1 cellular context compared by ENCODE assay signal in genomic region chr15:52731732-52732470, GRCh38.
TF ChIP-seq lines count a peak whose summit lies in the region.

No MANE protein-coding gene starts in this region.

TF ChIP-seq in endothelial cell of umbilical vein, 7 proteins besides CTCF, POLR2A, EP300 and RAD21:
- TF ChIP-seq EZH2 (IDR thresholded peaks at IDR 0.05; ENCODE audit: borderline replicate concordance, low read depth, low read length, severe bottlenecking) (no peak), JUN (IDR thresholded peaks at IDR 0.05; ENCODE audit: borderline replicate concordance, insufficient read depth, insufficient read length, low read depth) (no peak), MAX (IDR thresholded peaks at IDR 0.05; ENCODE audit: insufficient read depth, insufficient read length) (no peak)
